Comparison of ENCODE assay signal across 17 cellular contexts in genomic region chr5:52760695-52761366, GRCh38. TPM values are rescaled to one million over a fixed set of nuclear protein-coding genes. Genes with fewer than 3 reads are reported as not detected.
DNase-seq lines count a peak whose midpoint lies in the region; ATAC-seq, FAIRE-seq and TF ChIP-seq lines count a peak whose summit lies in the region.
"Had no signal": no experiment of that assay in that cellular context is flagged by ENCODE, and none has a peak within 500 bp of the region (broad histone marks: within the 10 kb centered on the region; RNA-seq: fewer than 3 reads in every experiment).

No MANE protein-coding gene starts in this region.

- H2BK12ac ChIP-seq in mesenchymal stem cell (ENCODE audit: low read length in 2 of 2), result no peak overlapping the region

- H3K4me1 ChIP-seq in pancreas (no peaks in the 10 kb centered on the region), mesenchymal stem cell (ENCODE audit: control insufficient read depth, insufficient read depth, low read depth, low read length) (no peaks in the 10 kb centered on the region)
- H3K4me1 ChIP-seq: right lobe of liver, SJCRH30 had no signal

- H3K4ac ChIP-seq in mesenchymal stem cell (ENCODE audit: low read depth in 1 of 2, low read length in 2 of 2), result no peak overlapping the region

- H2BK15ac ChIP-seq in mesenchymal stem cell (ENCODE audit: low read depth, poor library complexity, severe bottlenecking), result no peak overlapping the region

- no peak overlapping the region for H3K27ac Mint-ChIP-seq in nephron progenitor cell
- H3K27ac Mint-ChIP-seq: CD4-positive, alpha-beta memory T cell; nephron had no signal

- H3K4me3 ChIP-seq in pancreas (no peak overlapping the region), mesenchymal stem cell (ENCODE audit: insufficient read depth in 1 of 2, low read depth in 1 of 2, low read length in 2 of 2) (no peak overlapping the region)
- H3K4me3 ChIP-seq: right lobe of liver, SJCRH30, upper lobe of right lung had no signal

- H3K27me3 Mint-ChIP-seq in nephron progenitor cell (ENCODE audit: low read depth, poor library complexity), result peaks cover 4% of the 10 kb centered on the region
- H3K27me3 Mint-ChIP-seq: CD4-positive, alpha-beta memory T cell had no signal

- TF ChIP-seq CTCF in nephron progenitor cell (IDR thresholded peaks at IDR 0.05) (no peak), pancreas (IDR thresholded peaks at IDR 0.05) (no peak)

- H3K9ac ChIP-seq in mesenchymal stem cell (ENCODE audit: low read length), result no peak overlapping the region

- no peaks in the 10 kb centered on the region for H3K9me3 Mint-ChIP-seq in nephron progenitor cell
- H3K9me3 Mint-ChIP-seq: nephron had no signal

- H3K18ac ChIP-seq in mesenchymal stem cell (ENCODE audit: low read depth in 1 of 2, low read length in 2 of 2), result no peak overlapping the region

- no peak overlapping the region for H3K4me2 ChIP-seq in mesenchymal stem cell (ENCODE audit: low read length, poor library complexity, severe bottlenecking)

- no peaks in the 10 kb centered on the region for H3K9me3 ChIP-seq in pancreas
- no peaks in the 10 kb centered on the region for H3K9me3 ChIP-seq in mesenchymal stem cell (ENCODE audit: control insufficient read depth, low read length)
- H3K9me3 ChIP-seq: right lobe of liver, SJCRH30, upper lobe of right lung had no signal

- H3K36me3 ChIP-seq in pancreas, result no peaks in the 10 kb centered on the region
- no peaks in the 10 kb centered on the region for H3K36me3 ChIP-seq in mesenchymal stem cell (ENCODE audit: control insufficient read depth in 1 of 2, insufficient read depth in 2 of 2, low read depth in 1 of 2, low read length in 2 of 2)
- H3K36me3 ChIP-seq: right lobe of liver, SJCRH30, upper lobe of right lung had no signal

- WGBS in pancreas, 2 donors, result 67 to 88% methylated on average over 1 of the region's 1 CpG
- WGBS in mesenchymal stem cell, result 80% methylated on average over 1 of the region's 1 CpG

- FAIRE-seq in pancreas (lab: Jason Lieb, UNC), result no peak

- peak; percentile 21 to 25 for DNase-seq in activated CD4-positive, alpha-beta T cell treated with anti-CD3 and anti-CD28 coated beads for 24 hours (ENCODE audit: low read depth in 2 of 2)
- DNase-seq in activated CD4-positive, alpha-beta T cell treated with anti-CD3 and anti-CD28 coated beads for 1 hour, result no peak
- DNase-seq in MV-4-11 (lab: John Stamatoyannopoulos, UW), result peak; percentile 78
- DNase-seq in stimulated activated CD4-positive, alpha-beta T cell treated with anti-CD3 and anti-CD28 coated beads, TNF-alpha, amount 100 ng/mL, for 24 hours (ENCODE audit: low read depth in 3 of 3), result peak in 2 of 3 experiments; percentile 27 to 32
- no peak for DNase-seq in nephron progenitor cell
- DNase-seq in pancreas, result no peak
- DNase-seq in mesenchymal stem cell, result no peak
- DNase-seq: CD4-positive, alpha-beta memory T cell; cerebellar nuclear complex; NCI-H2081 treated with DMSO at 0.1 percent for 48 hours; right lobe of liver; SJCRH30; upper lobe of right lung had no signal

- no peak overlapping the region for H2AK5ac ChIP-seq in mesenchymal stem cell (ENCODE audit: low read length, severe bottlenecking)

- H3K27ac ChIP-seq in pancreas (no peak overlapping the region), mesenchymal stem cell (ENCODE audit: low read length, poor library complexity, severe bottlenecking) (no peak overlapping the region)
- H3K27ac ChIP-seq: epithelial cell of prostate, right lobe of liver, SJCRH30, upper lobe of right lung had no signal

- H3K27me3 ChIP-seq in pancreas (no peaks in the 10 kb centered on the region), mesenchymal stem cell (ENCODE audit: control insufficient read depth in 1 of 2, insufficient read depth in 1 of 2, low read length in 2 of 2) (no peaks in the 10 kb centered on the region)
- H3K27me3 ChIP-seq: right lobe of liver, SJCRH30, upper lobe of right lung had no signal

- no peaks in the 10 kb centered on the region for H3K79me1 ChIP-seq in mesenchymal stem cell (replicated peaks; ENCODE audit: low read length, poor library complexity, severe bottlenecking)

- no peak overlapping the region for H2BK5ac ChIP-seq in mesenchymal stem cell (ENCODE audit: low read depth, low read length, poor library complexity, severe bottlenecking)

- no peak overlapping the region for H3K4me3 Mint-ChIP-seq in nephron progenitor cell
- H3K4me3 Mint-ChIP-seq: CD4-positive, alpha-beta memory T cell; nephron had no signal

- ATAC-seq in GM21528 (IDR thresholded peaks at IDR 0.05; ENCODE audit: low FRiP score, unreplicated experiment) (peak; percentile 64), pancreas (no peak)
- ATAC-seq: left lobe of liver, right lobe of liver, upper lobe of right lung had no signal

- H4K8ac ChIP-seq in mesenchymal stem cell (ENCODE audit: low read length), result no peak overlapping the region

- H3K4me1 Mint-ChIP-seq in nephron progenitor cell, result no peaks in the 10 kb centered on the region
- H3K4me1 Mint-ChIP-seq: nephron had no signal

- intact Hi-C loops in pancreas (cut with DNase I), result no loop called here

- H4K91ac ChIP-seq in mesenchymal stem cell (ENCODE audit: low read length), result no peak overlapping the region

- no peak overlapping the region for H2AFZ ChIP-seq in mesenchymal stem cell (ENCODE audit: low read depth, low read length)

- no peak overlapping the region for H3K14ac ChIP-seq in mesenchymal stem cell (ENCODE audit: low read length in 2 of 2)

- H3K36me3 Mint-ChIP-seq in nephron progenitor cell (ENCODE audit: low read depth), result no peaks in the 10 kb centered on the region
- H3K36me3 Mint-ChIP-seq: CD4-positive, alpha-beta memory T cell had no signal

- H2BK120ac ChIP-seq in mesenchymal stem cell (ENCODE audit: low read depth, low read length), result no peak overlapping the region

- H3K23ac ChIP-seq in mesenchymal stem cell (ENCODE audit: low read length in 2 of 2), result no peak overlapping the region

RNA-seq across cellular contexts. Expression of gene ITGA1, which starts 26.9 kb away (rescaled TPM):
- 10 to 100 TPM in 2 of 6 donors, 1 to 10 TPM in 4; 3.2 to 18.3 (median 6.5) TPM for total RNA-seq in pancreas
- 1 to 10 TPM; 1.9 to 4.3 TPM for polyA plus RNA-seq in pancreas
- polyA plus RNA-seq in mesenchymal stem cell (2013, experiment 1 of 2), result 202 TPM
- polyA plus RNA-seq in mesenchymal stem cell (2013, experiment 2 of 2), result 199 TPM

RNA-seq across cellular contexts. Expression of gene PELO, which starts 26.9 kb away (rescaled TPM):
- 10 to 100 TPM in 2 of 6 donors, 1 to 10 TPM in 4; 6.0 to 12.2 (median 8.2) TPM for total RNA-seq in pancreas
- 1 to 10 TPM; 2.0 to 7.3 TPM for polyA plus RNA-seq in pancreas
- 37.4 TPM for polyA plus RNA-seq in mesenchymal stem cell (2013, experiment 1 of 2)
- 35.7 TPM for polyA plus RNA-seq in mesenchymal stem cell (2013, experiment 2 of 2)

Comparison
In these comparisons a context has a peak if more than half of its experiments do, and no peak if none do; other contexts are left out.
1. DNase-seq: peak in activated CD4-positive, alpha-beta T cell treated with anti-CD3 and anti-CD28 coated beads for 24 hours (2 of 2), MV-4-11 (single experiment) and stimulated activated CD4-positive, alpha-beta T cell treated with anti-CD3 and anti-CD28 coated beads, TNF-alpha, amount 100 ng/mL, for 24 hours (2 of 3); none in activated CD4-positive, alpha-beta T cell treated with anti-CD3 and anti-CD28 coated beads for 1 hour (single experiment), nephron progenitor cell (single experiment), pancreas (0 of 6) and mesenchymal stem cell (single experiment).